ENCODE assay signal across 20 cellular contexts in the genomic region with DNA sequence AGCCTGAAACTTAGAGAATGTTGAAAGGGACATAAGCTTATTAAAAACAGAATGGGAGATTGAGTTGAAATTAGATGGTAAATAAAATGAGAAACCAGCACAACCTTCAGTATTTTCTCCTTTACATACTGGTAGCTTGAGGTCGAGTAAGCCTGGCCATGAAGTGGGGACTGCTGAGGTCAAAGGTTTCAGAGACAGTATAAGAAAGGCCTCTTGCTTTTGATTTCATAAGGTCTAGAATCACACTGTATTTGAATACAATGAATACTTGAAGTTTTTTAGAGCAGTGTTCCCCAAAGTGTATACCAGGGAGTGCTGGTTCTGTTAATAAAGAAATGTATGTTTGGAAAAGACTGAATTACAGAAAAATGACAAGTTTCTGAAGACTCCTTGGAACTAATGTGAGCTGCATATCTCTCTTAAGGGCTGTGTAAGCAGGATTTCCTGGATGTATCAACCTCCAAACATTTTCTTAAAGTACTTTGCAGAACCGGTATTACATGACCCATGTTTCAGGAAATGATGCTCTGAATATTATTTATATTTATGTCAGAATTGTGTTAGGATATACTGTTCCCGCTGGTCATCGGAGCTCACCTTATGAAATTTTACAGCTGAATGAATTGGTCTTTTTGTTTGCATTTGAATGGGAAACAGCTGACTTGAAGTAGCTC.
DNase-seq lines count a peak whose midpoint lies in the region; ATAC-seq, FAIRE-seq and TF ChIP-seq lines count a peak whose summit lies in the region.
"Had no signal": no experiment of that assay in that cellular context is flagged by ENCODE, and none has a peak within 500 bp of the region (broad histone marks: within the 10 kb centered on the region; RNA-seq: fewer than 3 reads in every experiment).

No MANE protein-coding gene starts in this region.

- H3K9me2 ChIP-seq in GM23248 (ENCODE audit: insufficient read depth) (no peaks in the 10 kb centered on the region), PC-3 (replicated peaks; ENCODE audit: low read length) (no peaks in the 10 kb centered on the region)

- FAIRE-seq in keratinocyte (lab: Jason Lieb, UNC) (no peak), D721Med (lab: Jason Lieb, UNC) (no peak)
- FAIRE-seq: urothelium cell line had no signal

- H3K4me1 ChIP-seq in GM23248 (ENCODE audit: insufficient read depth): peaks cover 43% of the 10 kb centered on the region
- H3K4me1 ChIP-seq in PC-3 (ENCODE audit: insufficient read depth, low read length): peaks cover 41% of the 10 kb centered on the region
- H3K4me1 ChIP-seq in keratinocyte (ENCODE audit: control insufficient read depth, extremely low read depth, insufficient read depth, low read length): peaks cover 26% of the 10 kb centered on the region

- H3K36me3 ChIP-seq in GM23248 (ENCODE audit: low read depth) (no peaks in the 10 kb centered on the region), PC-3 (ENCODE audit: low read depth, low read length) (no peaks in the 10 kb centered on the region), keratinocyte (ENCODE audit: control insufficient read depth in 2 of 2, extremely low read depth in 1 of 2, insufficient read depth in 2 of 2, low read length in 2 of 2) (no peaks in the 10 kb centered on the region)
- H3K36me3 ChIP-seq: suprapubic skin had no signal

- no peaks in the 10 kb centered on the region for H4K20me1 ChIP-seq in GM23248 (ENCODE audit: insufficient read depth)
- no peaks in the 10 kb centered on the region for H4K20me1 ChIP-seq in PC-3 (ENCODE audit: low read length)
- no peaks in the 10 kb centered on the region for H4K20me1 ChIP-seq in keratinocyte (ENCODE audit: control insufficient read depth, extremely low read depth, insufficient read depth, low read length)

- CTCF ChIA-PET in PC-3 (lab: Charles Lee): interaction anchor here (0.7 kb wide), 1 partner anchor 11 kb away, joined by 3 read pairs; no protein-coding TSS in a partner anchor

- H3K4me2 ChIP-seq in GM23248 (ENCODE audit: unreplicated experiment): no peak overlapping the region
- peak overlapping the region; percentile 64 for H3K4me2 ChIP-seq in PC-3 (ENCODE audit: low read length)
- H3K4me2 ChIP-seq in keratinocyte (ENCODE audit: control insufficient read depth, extremely low read depth, insufficient read depth, low read depth, low read length): peak overlapping the region; percentile 45

- 0 out of 2 replicates have a peak overlapping the region, but pooled peaks have one; percentile 7 for H2AFZ ChIP-seq in GM23248
- peak overlapping the region; percentile 44 for H2AFZ ChIP-seq in PC-3 (ENCODE audit: low read length)
- peak overlapping the region; percentile 29 for H2AFZ ChIP-seq in keratinocyte (ENCODE audit: control insufficient read depth, low read length)

- 41 to 43% methylated on average over 4 of the region's 4 CpGs for WGBS in GM23248 (ENCODE audit: low coverage in 1 of 2, low lambda C conversion rate in 2 of 2, missing lambda C conversion rate in 2 of 2), 2 experiments

- H3K4me3 ChIP-seq in GM23248 (no peak overlapping the region), PC-3 (ENCODE audit: low read length) (peak overlapping the region; percentile 17; the same call in 1 of the 2 replicates), choroid plexus epithelial cell (ENCODE audit: low read depth, low read length) (no peak overlapping the region), keratinocyte (ENCODE audit: control insufficient read depth in 2 of 3, extremely low read depth in 1 of 3, insufficient read depth in 2 of 3, low read depth in 1 of 3, low read length in 3 of 3) (no peak overlapping the region)
- H3K4me3 ChIP-seq: SK-N-MC, suprapubic skin had no signal

- ATAC-seq in PC-3 (peak; percentile 65), GM19395 (IDR thresholded peaks at IDR 0.05; ENCODE audit: unreplicated experiment) (no peak)
- ATAC-seq: activated naive CD8-positive, alpha-beta T cell treated with anti-CD3 and anti-CD28 coated beads, Interleukin-2, amount 50 U/mL, for 24 hours; naive thymus-derived CD8-positive, alpha-beta T cell; Panc1 had no signal

- POLR2A ChIA-PET in PC-3 (lab: Charles Lee; ENCODE audit: unreplicated experiment): interaction anchor here (0.5 to 0.6 kb wide), 2 partner anchors 15 to 23 kb away, joined by 3 to 4 read pairs; no protein-coding TSS in a partner anchor

- peaks cover 2% of the 10 kb centered on the region for H3K9me1 ChIP-seq in keratinocyte (ENCODE audit: control insufficient read depth, extremely low read depth, insufficient read depth, low read length)

- DNase-seq in GM23248 (no peak), PC-3 (peak; percentile 75), choroid plexus epithelial cell (ENCODE audit: low read depth) (peak; percentile 20), keratinocyte (ENCODE audit: low read depth, low spot score) (no peak), D721Med (ENCODE audit: insufficient read length, low spot score) (no peak), D341Med (ENCODE audit: low spot score) (no peak)
- DNase-seq: activated CD4-positive, alpha-beta T cell treated with anti-CD3 and anti-CD28 coated beads for 48 hours; activated gamma-delta T cell treated with Interleukin-2 at 50 U/mL for 16 hours; activated naive CD8-positive, alpha-beta T cell treated with anti-CD3 and anti-CD28 coated beads, Interleukin-2, amount 50 U/mL, for 24 hours; activated T-cell treated with anti-CD3 and anti-CD28 coated beads, Interleukin-2, amount 50 U/mL, for 24 hours; C1 segment of cervical spinal cord; effector memory CD4-positive, alpha-beta T cell; head of caudate nucleus; naive thymus-derived CD8-positive, alpha-beta T cell; NCI-H1417 treated with DMSO at 0.1 percent for 48 hours had no signal

- in situ Hi-C loops in GM23248 (cut with MboI): no loop called here

- H3K9ac ChIP-seq in GM23248 (no peak overlapping the region), PC-3 (ENCODE audit: low read length) (no peak overlapping the region; the same call in 1 of the 2 replicates), keratinocyte (ENCODE audit: control insufficient read depth, extremely low read depth, insufficient read depth, low read length) (no peak overlapping the region)

- H3F3A ChIP-seq in GM23248 (ENCODE audit: insufficient read depth): peaks cover 21% of the 10 kb centered on the region; the same call in 1 of the 2 replicates
- H3F3A ChIP-seq in PC-3 (ENCODE audit: low read length, unreplicated experiment): no peaks in the 10 kb centered on the region

- no peak overlapping the region for H3K27ac ChIP-seq in GM23248
- H3K27ac ChIP-seq in PC-3 (ENCODE audit: low read length): peak overlapping the region; percentile 60
- H3K27ac ChIP-seq in keratinocyte (ENCODE audit: control insufficient read depth, insufficient read depth, low read length): no peak overlapping the region
- H3K27ac ChIP-seq: SK-N-MC had no signal

- H3K27me3 ChIP-seq in GM23248 (replicated peaks; ENCODE audit: insufficient read depth) (no peaks in the 10 kb centered on the region), PC-3 (ENCODE audit: low read length) (no peaks in the 10 kb centered on the region), keratinocyte (ENCODE audit: control insufficient read depth, extremely low read depth, insufficient read depth, low read length) (no peaks in the 10 kb centered on the region)
- H3K27me3 ChIP-seq: suprapubic skin had no signal

- no TSS peak for BruUV-seq in PC-3 (replicated peaks; lab: Mats Ljungman, UMichigan)

- no peaks in the 10 kb centered on the region for H3K9me3 ChIP-seq in GM23248 (ENCODE audit: low read depth)
- H3K9me3 ChIP-seq in PC-3 (ENCODE audit: low read length): no peaks in the 10 kb centered on the region
- H3K9me3 ChIP-seq in keratinocyte (ENCODE audit: control insufficient read depth, low read depth, low read length): no peaks in the 10 kb centered on the region
- H3K9me3 ChIP-seq: suprapubic skin had no signal

- H3K79me2 ChIP-seq in GM23248 (ENCODE audit: insufficient read depth) (no peaks in the 10 kb centered on the region), PC-3 (ENCODE audit: low read length) (no peaks in the 10 kb centered on the region), keratinocyte (ENCODE audit: control insufficient read depth, insufficient read depth, low read length) (no peaks in the 10 kb centered on the region)

- dilution Hi-C loops in keratinocyte (cut with MboI; ENCODE audit: extremely low pct_ligation_motif_present, low sequenced_read_pairs): no loop called here

- TF ChIP-seq CTCF in PC-3 (conservative IDR thresholded peaks at IDR 0.05; ENCODE audit: low read depth, low read length) (no peak), choroid plexus epithelial cell (conservative IDR thresholded peaks at IDR 0.05; ENCODE audit: low read depth, low read length) (no peak), keratinocyte (optimal IDR thresholded peaks at IDR 0.05 in 1 of 3, IDR thresholded peaks at IDR 0.05 in 1 of 3, conservative IDR thresholded peaks at IDR 0.05 in 1 of 3; ENCODE audit: extremely low read depth in 1 of 3, insufficient read depth in 2 of 3, low read length in 3 of 3) (no peak), D721Med (IDR thresholded peaks at IDR 0.05; ENCODE audit: insufficient read depth, missing control alignments) (no peak)

- intact Hi-C loops in PC-3 (cut with micrococcal nuclease): no loop called here

Comparison
In these comparisons a context has a peak if more than half of its experiments do, and no peak if none do; other contexts are left out.
1. DNase-seq: peak in PC-3 (single experiment) and choroid plexus epithelial cell (single experiment); none in GM23248 (single experiment), keratinocyte (single experiment), D721Med (single experiment) and D341Med (single experiment).
2. Peak in every context shown above with its lines, with median percentiles within 50 percentile points of each other: H2AFZ ChIP-seq.